ENCODE assay signal across 30 cellular contexts in the genomic region with DNA sequence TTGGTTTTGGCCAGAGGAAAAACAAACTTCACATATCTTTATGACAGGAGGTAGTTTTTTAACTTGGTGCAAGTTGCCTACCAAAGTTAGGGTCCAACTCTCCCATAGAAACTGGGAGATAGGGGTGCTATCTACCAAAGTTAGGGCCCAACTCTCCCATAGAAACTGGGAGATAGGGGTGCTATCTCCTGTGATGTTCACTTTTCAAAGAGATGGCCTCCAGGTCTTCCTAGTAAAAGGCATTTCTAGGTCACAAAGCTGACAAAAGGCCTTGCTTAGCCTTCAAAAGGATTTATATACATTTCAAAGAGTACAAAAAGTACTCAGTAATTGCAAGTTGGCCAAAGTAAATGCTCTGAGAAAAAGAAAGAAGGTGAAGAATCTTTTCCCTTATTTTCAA.
"Had no signal": no experiment of that assay in that cellular context is flagged by ENCODE, and none has a peak within 500 bp of the region (broad histone marks: within the 10 kb centered on the region; RNA-seq: fewer than 3 reads in every experiment).

No MANE protein-coding gene starts in this region.

- H3K4me3 Mint-ChIP-seq: dendritic cell treated with granulocyte-macrophage colony-stimulating factor and Interleukin-4, amounts not matched to agents 40 ng/mL and 50 ng/mL, for 4 days; endodermal cell; immature natural killer cell; memory B cell; mesothelial cell of epicardium; naive B cell; natural killer cell treated with Interleukin-12 subunit alpha and Interleukin-12 subunit beta and Interleukin-15 and Interleukin-18, amount 100 ng/mL, for 72 hours; neural crest cell; stimulated activated naive CD8-positive, alpha-beta T cell treated with anti-CD3 and anti-CD28 coated beads, Interleukin-15, amount 100 ng/mL, for 72 hours had no signal

- ATAC-seq: esophagus mucosa; gastrocnemius medialis; left colon; left ventricle myocardium superior; mucosa of descending colon; natural killer cell treated with Interleukin-12 subunit alpha and Interleukin-12 subunit beta and Interleukin-15 and Interleukin-18, amount 100 ng/mL, for 72 hours; pancreas; sciatic nerve; stimulated activated naive CD8-positive, alpha-beta T cell treated with anti-CD3 and anti-CD28 coated beads, Interleukin-15, amount 100 ng/mL, for 72 hours had no signal

- H3K27me3 ChIP-seq: gastrocnemius medialis, neutrophil, pancreas, suprapubic skin, transverse colon had no signal

- H3K36me3 Mint-ChIP-seq: mesothelial cell of epicardium; naive B cell; natural killer cell treated with Interleukin-12 subunit alpha and Interleukin-12 subunit beta and Interleukin-15 and Interleukin-18, amount 100 ng/mL, for 72 hours had no signal

- H3K36me3 ChIP-seq: gastrocnemius medialis, neutrophil, pancreas, suprapubic skin, transverse colon had no signal

- H3K4me1 ChIP-seq: gastrocnemius medialis, pancreas had no signal

- H3K27ac Mint-ChIP-seq: dendritic cell treated with granulocyte-macrophage colony-stimulating factor and Interleukin-4, amounts not matched to agents 40 ng/mL and 50 ng/mL, for 4 days; endodermal cell; immature natural killer cell; memory B cell; mesothelial cell of epicardium; natural killer cell treated with Interleukin-12 subunit alpha and Interleukin-12 subunit beta and Interleukin-15 and Interleukin-18, amount 100 ng/mL, for 72 hours; stimulated activated naive CD8-positive, alpha-beta T cell treated with anti-CD3 and anti-CD28 coated beads, Interleukin-15, amount 100 ng/mL, for 72 hours had no signal

- H3K27ac ChIP-seq: gastrocnemius medialis, neutrophil, pancreas, suprapubic skin, transverse colon had no signal

- H3K9me3 ChIP-seq: gastrocnemius medialis, mucosa of descending colon, neutrophil, pancreas, suprapubic skin, transverse colon had no signal

- DNase-seq: effector CD8-positive, alpha-beta T cell; endodermal cell; foreskin fibroblast; gastrocnemius medialis; head of caudate nucleus; immature natural killer cell; islet precursor cell; left colon; left ventricle myocardium superior; mucosa of descending colon; naive B cell; pancreas; stimulated activated CD4-positive, alpha-beta T cell treated with anti-CD3 and anti-CD28 coated beads, Interleukin-12 subunit alpha, Interleukin-12 subunit beta, amount 100 ng/mL, for 4 hours; stimulated activated CD4-positive, alpha-beta T cell treated with anti-CD3 and anti-CD28 coated beads, Interleukin-1b, Interleukin-23, amount 100 ng/mL, for 48 hours; stimulated activated CD4-positive, alpha-beta T cell treated with anti-CD3 and anti-CD28 coated beads, Interleukin-4, amount 100 ng/mL, for 1 hour; stimulated activated CD8-positive, alpha-beta memory T cell treated with anti-CD3 and anti-CD28 coated beads, Interleukin-4, amount 100 ng/mL, for 48 hours; stimulated activated naive CD4-positive, alpha-beta T cell; stimulated activated naive CD8-positive, alpha-beta T cell treated with anti-CD3 and anti-CD28 coated beads, Interleukin-15, amount 100 ng/mL, for 72 hours; transverse colon had no signal

- H3K27me3 Mint-ChIP-seq: dendritic cell treated with granulocyte-macrophage colony-stimulating factor and Interleukin-4, amounts not matched to agents 40 ng/mL and 50 ng/mL, for 4 days; memory B cell; naive B cell; natural killer cell treated with Interleukin-12 subunit alpha and Interleukin-12 subunit beta and Interleukin-15 and Interleukin-18, amount 100 ng/mL, for 72 hours; stimulated activated naive CD8-positive, alpha-beta T cell treated with anti-CD3 and anti-CD28 coated beads, Interleukin-15, amount 100 ng/mL, for 72 hours had no signal

- H3K9me3 Mint-ChIP-seq: dendritic cell treated with granulocyte-macrophage colony-stimulating factor and Interleukin-4, amounts not matched to agents 40 ng/mL and 50 ng/mL, for 4 days; endodermal cell; immature natural killer cell; memory B cell; mesothelial cell of epicardium; naive B cell; natural killer cell treated with Interleukin-12 subunit alpha and Interleukin-12 subunit beta and Interleukin-15 and Interleukin-18, amount 100 ng/mL, for 72 hours; neural crest cell; stimulated activated naive CD8-positive, alpha-beta T cell treated with anti-CD3 and anti-CD28 coated beads, Interleukin-15, amount 100 ng/mL, for 72 hours had no signal

- H3K4me3 ChIP-seq: gastrocnemius medialis, lung, mucosa of descending colon, pancreas, smooth muscle cell, suprapubic skin, transverse colon had no signal
